Comparison of ENCODE assay signal across 9 cellular contexts in the genomic region with DNA sequence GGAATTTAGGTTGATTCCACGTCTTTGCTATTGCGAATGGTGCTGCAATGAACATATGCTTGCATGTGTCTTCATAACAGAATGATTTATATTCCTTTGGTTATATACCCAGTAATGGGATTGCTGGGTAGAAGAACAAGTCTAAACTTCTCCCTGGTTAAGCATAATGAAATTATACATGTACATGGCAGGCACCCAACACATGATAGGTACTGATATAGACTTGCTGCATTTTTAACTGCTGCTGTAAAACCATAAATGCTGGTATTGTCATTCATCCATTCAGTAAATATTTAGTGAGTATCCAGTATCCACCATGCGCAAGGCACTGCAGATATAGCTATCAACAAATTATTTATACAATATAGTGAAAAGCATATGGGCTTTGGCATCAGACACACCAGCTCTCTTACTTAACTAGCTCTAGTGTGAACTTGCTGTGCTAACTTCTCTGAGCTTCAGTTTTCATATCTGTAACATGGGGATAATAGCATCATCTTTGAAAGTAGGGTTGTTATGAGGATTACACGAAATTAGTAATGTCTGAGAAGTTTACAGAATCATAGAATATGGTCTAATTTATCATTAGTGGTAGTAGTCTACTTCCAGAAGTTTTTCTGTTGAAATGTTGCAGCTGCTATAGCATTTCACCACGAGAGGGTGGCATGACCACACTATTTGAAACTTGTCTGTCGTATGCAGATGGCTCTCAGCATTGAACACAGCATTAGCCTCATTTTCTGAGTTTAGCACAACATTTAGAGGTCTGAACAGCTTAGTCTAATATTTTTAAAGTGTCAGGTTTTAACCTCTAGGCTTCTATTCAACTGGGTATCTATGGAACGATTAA. TPM values are rescaled to one million over a fixed set of nuclear protein-coding genes. Genes with fewer than 3 reads are reported as not detected.
A peak's percentile ranks its signal among the peaks of the same experiment; 100 is the strongest.
DNase-seq lines count a peak whose midpoint lies in the region; ATAC-seq and TF ChIP-seq lines count a peak whose summit lies in the region.
"Had no signal": no experiment of that assay in that cellular context is flagged by ENCODE, and none has a peak within 500 bp of the region (broad histone marks: within the 10 kb centered on the region; RNA-seq: fewer than 3 reads in every experiment).

No MANE protein-coding gene starts in this region.

- no peaks in the 10 kb centered on the region for H3K9me3 Mint-ChIP-seq in activated T-cell treated with anti-CD3 and anti-CD28 coated beads, Interleukin-2, amount 50 U/mL, for 72 hours

- ATAC-seq in activated T-cell treated with anti-CD3 and anti-CD28 coated beads, Interleukin-2, amount 50 U/mL, for 72 hours (replicated peaks in 1 of 2), result peak in 1 of 2 donors; percentile 35
- ATAC-seq in GM21786 (IDR thresholded peaks at IDR 0.05; ENCODE audit: unreplicated experiment) (peak; percentile 85), left colon (peak; percentile 92)

- no peak overlapping the region for H3K4me3 Mint-ChIP-seq in activated T-cell treated with anti-CD3 and anti-CD28 coated beads, Interleukin-2, amount 50 U/mL, for 72 hours
- H3K4me3 Mint-ChIP-seq: activated naive CD8-positive, alpha-beta T cell had no signal

- DNase-seq in activated T-cell treated with anti-CD3 and anti-CD28 coated beads, Interleukin-2, amount 50 U/mL, for 72 hours, result peak; percentile 7
- no peak for DNase-seq in activated T-cell treated with anti-CD3 and anti-CD28 coated beads, Interleukin-2, amount 50 U/mL, for 48 hours
- DNase-seq in astrocyte of the hippocampus (ENCODE audit: low read depth, low spot score), result peak; percentile 49
- DNase-seq in left colon, result peak in 1 of 2 donors; percentile 9
- DNase-seq in NCI-H2196 (lab: John Stamatoyannopoulos, UW; ENCODE audit: unreplicated experiment), result no peak
- no peak for DNase-seq in NCI-H774 (lab: John Stamatoyannopoulos, UW)

- H3K4me1 Mint-ChIP-seq in activated T-cell treated with anti-CD3 and anti-CD28 coated beads, Interleukin-2, amount 50 U/mL, for 72 hours (ENCODE audit: low read depth), result no peaks in the 10 kb centered on the region

- H3K27me3 Mint-ChIP-seq in activated T-cell treated with anti-CD3 and anti-CD28 coated beads, Interleukin-2, amount 50 U/mL, for 72 hours (ENCODE audit: low read depth), result peaks cover 19% of the 10 kb centered on the region

- H3K36me3 Mint-ChIP-seq in activated T-cell treated with anti-CD3 and anti-CD28 coated beads, Interleukin-2, amount 50 U/mL, for 72 hours (ENCODE audit: insufficient read depth in 2 of 2), result no peaks in the 10 kb centered on the region
- H3K36me3 Mint-ChIP-seq: activated naive CD8-positive, alpha-beta T cell had no signal

- intact Hi-C loops in left colon (cut with DNase I, micrococcal nuclease), result no loop called here

- no peak overlapping the region for H3K27ac Mint-ChIP-seq in activated T-cell treated with anti-CD3 and anti-CD28 coated beads, Interleukin-2, amount 50 U/mL, for 72 hours
- H3K27ac Mint-ChIP-seq: activated naive CD8-positive, alpha-beta T cell had no signal

- TF ChIP-seq CTCF in LNCAP (IDR thresholded peaks at IDR 0.05), result peak; percentile 91

RNA-seq across cellular contexts. Expression of a gene that starts 32.0 kb away (rescaled TPM):
- total RNA-seq in activated T-cell treated with anti-CD3 and anti-CD28 coated beads, Interleukin-2, amount 50 U/mL, for 72 hours, result 10 to 100 TPM; 70.5 to 79.2 TPM
- 100 to 1,000 TPM in 1 of 2 donors, 10 to 100 TPM in 1; 97.6 to 111 TPM for total RNA-seq in left colon

Comparison
In these comparisons a context has a peak if more than half of its experiments do, and no peak if none do; other contexts are left out.
1. DNase-seq: peak in activated T-cell treated with anti-CD3 and anti-CD28 coated beads, Interleukin-2, amount 50 U/mL, for 72 hours (2 of 2) and astrocyte of the hippocampus (single experiment); none in activated T-cell treated with anti-CD3 and anti-CD28 coated beads, Interleukin-2, amount 50 U/mL, for 48 hours (0 of 2), NCI-H2196 (single experiment) and NCI-H774 (single experiment).